In genomic region chr6:26475823-26476729, GRCh38 we compare ENCODE assay signal across 9 cellular contexts. TPM values are rescaled to one million over a fixed set of nuclear protein-coding genes. Genes with fewer than 3 reads are reported as not detected.
DNase-seq lines count a peak whose midpoint lies in the region; ATAC-seq, FAIRE-seq and TF ChIP-seq lines count a peak whose summit lies in the region.
"Had no signal": no experiment of that assay in that cellular context is flagged by ENCODE, and none has a peak within 500 bp of the region (broad histone marks: within the 10 kb centered on the region; RNA-seq: fewer than 3 reads in every experiment).

No MANE protein-coding gene starts in this region.

- BruUV-seq in HepG2 (replicated peaks; lab: Mats Ljungman, UMichigan), result no TSS peak

- no peak overlapping the region for H2AFZ ChIP-seq in HepG2 (ENCODE audit: low read length)

- no peaks in the 10 kb centered on the region for H4K20me1 ChIP-seq in HepG2 (ENCODE audit: insufficient read depth, low read length)

- H3K36me3 Mint-ChIP-seq in activated CD8-positive, alpha-beta T cell treated with anti-CD3 and anti-CD28 coated beads, Interleukin-2, amount 10 ng/mL, durations not matched to agents 7 days and 5 days (ENCODE audit: low read depth), result peaks cover 28% of the 10 kb centered on the region

- H3K9me3 Mint-ChIP-seq in activated CD8-positive, alpha-beta T cell treated with anti-CD3 and anti-CD28 coated beads, Interleukin-2, amount 10 ng/mL, durations not matched to agents 7 days and 5 days (ENCODE audit: insufficient read depth), result peaks cover 4% of the 10 kb centered on the region

- in situ Hi-C loops in HepG2 (cut with HindIII; ENCODE audit: extremely low pct_ligation_motif_present, low pct_unique_long_range_greater_than_20kb), result no loop called here

- H3K27me3 ChIP-seq in HepG2 (ENCODE audit: control insufficient read depth in 1 of 2, insufficient read depth in 2 of 2, low read length in 2 of 2) (no peaks in the 10 kb centered on the region), right lobe of liver (no peaks in the 10 kb centered on the region), vagina (no peaks in the 10 kb centered on the region)

- H3K79me2 ChIP-seq in HepG2 (ENCODE audit: insufficient read depth, low read length), result no peaks in the 10 kb centered on the region

- H3K9me3 ChIP-seq in HepG2 (ENCODE audit: low read length) (no peaks in the 10 kb centered on the region), right lobe of liver (no peaks in the 10 kb centered on the region), vagina (no peaks in the 10 kb centered on the region)

- POLR2A ChIA-PET in HepG2 (lab: Yijun Ruan, JAX), result interaction anchor here (2.0 to 3.1 kb wide), 5 partner anchors 7 to 61 kb away, joined by 5 to 22 read pairs (median 12); partner anchors contain the start of gene HMGN4
- POLR2A ChIA-PET in activated CD8-positive, alpha-beta T cell treated with anti-CD3 and anti-CD28 coated beads, Interleukin-2, amount 10 ng/mL, durations not matched to agents 7 days and 5 days (lab: Charles Lee), result interaction anchor here (1.4 to 3.2 kb wide), 2 partner anchors 47 to 61 kb away, joined by 5 to 23 read pairs; partner anchors contain the start of gene HMGN4

- intact Hi-C loops in HepG2 (cut with micrococcal nuclease; ENCODE audit: unreplicated experiment) (loop anchor here (1.0 kb wide), 3 partner anchors 19 to 61 kb away; partner anchors contain the start of gene BTN2A1), right lobe of liver (cut with DNase I) (no loop called here), vagina (cut with DNase I) (no loop called here)

- TF ChIP-seq CTCF in HepG2 (CRISPR knock-in tag; IDR thresholded peaks at IDR 0.05) (no peak), right lobe of liver (IDR thresholded peaks at IDR 0.05) (no peak), vagina (IDR thresholded peaks at IDR 0.05) (no peak)

- H3K4me3 Mint-ChIP-seq in activated CD8-positive, alpha-beta T cell treated with anti-CD3 and anti-CD28 coated beads, Interleukin-2, amount 10 ng/mL, durations not matched to agents 7 days and 5 days, result no peak overlapping the region

- no peak for ATAC-seq in HepG2
- no peak for ATAC-seq in right lobe of liver
- no peak for ATAC-seq in activated CD8-positive, alpha-beta T cell treated with anti-CD3 and anti-CD28 coated beads, Interleukin-2, amount 10 ng/mL, durations not matched to agents 7 days and 5 days

- peak overlapping the region; percentile 100 for H3K27ac Mint-ChIP-seq in activated CD8-positive, alpha-beta T cell treated with anti-CD3 and anti-CD28 coated beads, Interleukin-2, amount 10 ng/mL, durations not matched to agents 7 days and 5 days

- WGBS in HepG2 (ENCODE audit: low lambda C conversion rate), result 92% methylated on average over 7 of the region's 7 CpGs
- WGBS in right lobe of liver (ENCODE audit: insufficient coverage, low coverage, low lambda C conversion rate, missing lambda C conversion rate), result 82% methylated on average over 5 of the region's 7 CpGs

- H3K4me3 ChIP-seq in HepG2 (replicated peaks in 1 of 3; ENCODE audit: insufficient read depth in 1 of 3, low read depth in 2 of 3, low read length in 3 of 3) (no peak overlapping the region; a peak in 1 of 6 replicates), right lobe of liver (no peak overlapping the region), vagina (no peak overlapping the region)

- no peak for TF ChIP-seq POLR2A in HepG2 (IDR thresholded peaks at IDR 0.05; ENCODE audit: insufficient read depth in 1 of 2, low read depth in 2 of 2, low read length in 2 of 2)
- no peak for TF ChIP-seq POLR2A in right lobe of liver (IDR thresholded peaks at IDR 0.05)
- no peak for TF ChIP-seq POLR2A in vagina (IDR thresholded peaks at IDR 0.05)

- CTCF ChIA-PET in HepG2 (lab: Yijun Ruan, JAX; ENCODE audit: low intra/inter-chr PET ratio, low total read pairs), result no interaction called here
- CTCF ChIA-PET in activated CD8-positive, alpha-beta T cell treated with anti-CD3 and anti-CD28 coated beads, Interleukin-2, amount 10 ng/mL, durations not matched to agents 7 days and 5 days (lab: Charles Lee), result interaction anchor here (0.9 kb wide), 1 partner anchor 89 kb away, joined by 3 read pairs; no protein-coding TSS in a partner anchor

- TF ChIP-seq RAD21 in HepG2 (CRISPR knock-in tag; IDR thresholded peaks at IDR 0.05), result no peak

- TF ChIP-seq EP300 in HepG2 (IDR thresholded peaks at IDR 0.05; ENCODE audit: low read depth in 2 of 2, low read length in 2 of 2), result no peak
- TF ChIP-seq EP300 in HepG2 (CRISPR knock-in tag; IDR thresholded peaks at IDR 0.05; ENCODE audit: borderline replicate concordance), result no peak

- no peak for FAIRE-seq in HepG2 (lab: Jason Lieb, UNC)

- H3K4me1 ChIP-seq in HepG2 (ENCODE audit: insufficient read depth, low read length), result peaks cover 61% of the 10 kb centered on the region
- H3K4me1 ChIP-seq in right lobe of liver, result peaks cover 0 to 10% (median 0%) of the 10 kb centered on the region in 4 donors
- peaks cover 16% of the 10 kb centered on the region for H3K4me1 ChIP-seq in vagina

- DNase-seq in HepG2 (ENCODE audit: low spot score) (peak; percentile 31), right lobe of liver (no peak), iris pigment epithelial cell (ENCODE audit: low read depth) (peak; percentile 33), vagina (ENCODE audit: extremely low spot score in 2 of 2) (no peak), COR-L47 (lab: John Stamatoyannopoulos, UW) (no peak)
- DNase-seq in activated CD8-positive, alpha-beta T cell treated with anti-CD3 and anti-CD28 coated beads, Interleukin-2, amount 10 ng/mL, durations not matched to agents 7 days and 5 days, result no peak
- no peak for DNase-seq in stimulated activated naive CD4-positive, alpha-beta T cell (lab: John Stamatoyannopoulos, UW)
- DNase-seq in activated effector memory CD4-positive, alpha-beta T cell treated with anti-CD3 and anti-CD28 coated beads, Interleukin-2, amount 50 U/mL, for 16 hours, result no peak

- peaks cover 36% of the 10 kb centered on the region for H3K4me1 Mint-ChIP-seq in activated CD8-positive, alpha-beta T cell treated with anti-CD3 and anti-CD28 coated beads, Interleukin-2, amount 10 ng/mL, durations not matched to agents 7 days and 5 days (ENCODE audit: low read depth)

- no peaks in the 10 kb centered on the region for H3K36me3 ChIP-seq in HepG2 (replicated peaks in 1 of 2; ENCODE audit: control insufficient read depth in 1 of 2, insufficient read depth in 2 of 2, low read length in 2 of 2)
- H3K36me3 ChIP-seq in right lobe of liver, result no peaks in the 10 kb centered on the region
- no peaks in the 10 kb centered on the region for H3K36me3 ChIP-seq in vagina

- no peaks in the 10 kb centered on the region for H3K27me3 Mint-ChIP-seq in activated CD8-positive, alpha-beta T cell treated with anti-CD3 and anti-CD28 coated beads, Interleukin-2, amount 10 ng/mL, durations not matched to agents 7 days and 5 days (ENCODE audit: low read depth)

- H3K27ac ChIP-seq in HepG2 (ENCODE audit: extremely low read length, insufficient read depth, low read length) (peak overlapping the region; percentile 83), right lobe of liver (no peak overlapping the region), vagina (peak overlapping the region; percentile 90)

- peak overlapping the region; percentile 98; the same call in 1 of the 2 replicates for H3K4me2 ChIP-seq in HepG2 (ENCODE audit: low read depth, low read length)

- no peak overlapping the region for H3K9ac ChIP-seq in HepG2 (ENCODE audit: insufficient read depth, low read depth, low read length)

RNA-seq across cellular contexts. Expression of gene BTN2A1, which starts 18.3 kb away (rescaled TPM):
- 9.1 and 16.4 TPM in 2 replicates for total RNA-seq in HepG2 (2016; rRNA removed; fragmentation: Illumina TruSeq; extraction: Trizol)
- total RNA-seq in HepG2 (2016; cell fraction: cytosol; rRNA removed; fragmentation: Illumina TruSeq; extraction: Trizol; ENCODE audit: low read depth), result 2.8 and 3.8 TPM in 2 replicates
- total RNA-seq in HepG2 (2016; cell fraction: insoluble cytoplasmic fraction; rRNA removed; fragmentation: Illumina TruSeq; extraction: Trizol), result 9.2 and 15.3 TPM in 2 replicates
- 5.5 and 6.0 TPM in 2 replicates for total RNA-seq in HepG2 (2016; cell fraction: membrane; rRNA removed; fragmentation: Illumina TruSeq; extraction: Trizol)
- total RNA-seq in HepG2 (2016; cell fraction: nucleus; rRNA removed; fragmentation: Illumina TruSeq; extraction: Trizol), result 18.6 and 21.3 TPM in 2 replicates
- polyA plus RNA-seq in HepG2 (2011; rRNA removed), result 30.4 and 35.0 TPM in 2 replicates
- polyA plus RNA-seq in HepG2 (2011; cell fraction: cytosol; rRNA removed), result 23.7 and 28.2 TPM in 2 replicates
- 33.3 and 38.3 TPM in 2 replicates for polyA plus RNA-seq in HepG2 (2011; cell fraction: nucleus; rRNA removed)
- polyA plus RNA-seq in HepG2 (2012), result 18.7 and 23.0 TPM in 2 replicates
- 2.6 and 3.2 TPM in 2 replicates for polyA plus RNA-seq in HepG2 (2016; cell fraction: cytosol; fragmentation: Illumina TruSeq; extraction: Trizol; ENCODE audit: low read depth)
- 11.1 TPM in 2 replicates for polyA plus RNA-seq in HepG2 (2016; cell fraction: insoluble cytoplasmic fraction; fragmentation: Illumina TruSeq; extraction: Trizol; ENCODE audit: low read depth)
- 3.3 and 3.5 TPM in 2 replicates for polyA plus RNA-seq in HepG2 (2016; cell fraction: membrane; fragmentation: Illumina TruSeq; extraction: Trizol; ENCODE audit: low read depth)
- 49.0 and 49.2 TPM in 2 replicates for polyA plus RNA-seq in HepG2 (2016; cell fraction: nucleus; fragmentation: Illumina TruSeq; extraction: Trizol; ENCODE audit: insufficient read depth, low read depth)
- polyA minus RNA-seq in HepG2 (2011; rRNA and poly(A)+ RNA removed; ENCODE audit: low replicate concordance), result 23.9 and 31.6 TPM in 2 replicates
- 10.4 and 12.6 TPM in 2 replicates for polyA minus RNA-seq in HepG2 (2011; cell fraction: cytosol; rRNA and poly(A)+ RNA removed)
- polyA minus RNA-seq in HepG2 (2011; cell fraction: nucleus; rRNA and poly(A)+ RNA removed), result 25.0 and 37.0 TPM in 2 replicates
- total RNA-seq in right lobe of liver, result 1 to 10 TPM; 3.6 to 8.3 (median 5.2) TPM
- 10 to 100 TPM; 22.4 to 23.6 TPM for total RNA-seq in activated CD8-positive, alpha-beta T cell treated with anti-CD3 and anti-CD28 coated beads, Interleukin-2, amount 10 ng/mL, durations not matched to agents 7 days and 5 days
- total RNA-seq in vagina, result 18.4 TPM

RNA-seq across cellular contexts. Expression of gene BTN1A1, which starts 24.0 kb away (rescaled TPM):
- not detected in 2 replicates for total RNA-seq in HepG2 (2016; rRNA removed; fragmentation: Illumina TruSeq; extraction: Trizol)
- not detected in 2 replicates for total RNA-seq in HepG2 (2016; cell fraction: cytosol; rRNA removed; fragmentation: Illumina TruSeq; extraction: Trizol; ENCODE audit: low read depth)
- not detected in 2 replicates for total RNA-seq in HepG2 (2016; cell fraction: insoluble cytoplasmic fraction; rRNA removed; fragmentation: Illumina TruSeq; extraction: Trizol)
- total RNA-seq in HepG2 (2016; cell fraction: membrane; rRNA removed; fragmentation: Illumina TruSeq; extraction: Trizol), result not detected in 2 replicates
- not detected in 2 replicates for total RNA-seq in HepG2 (2016; cell fraction: nucleus; rRNA removed; fragmentation: Illumina TruSeq; extraction: Trizol)
- 0.04 and 0.12 TPM in 2 replicates for polyA plus RNA-seq in HepG2 (2011; rRNA removed)
- 0.04 and 0.08 TPM in 2 replicates for polyA plus RNA-seq in HepG2 (2011; cell fraction: cytosol; rRNA removed)
- polyA plus RNA-seq in HepG2 (2011; cell fraction: nucleus; rRNA removed), result not detected in 2 replicates
- 0.05 and 0.07 TPM in 2 replicates for polyA plus RNA-seq in HepG2 (2012)
- not detected in 2 replicates for polyA plus RNA-seq in HepG2 (2016; cell fraction: cytosol; fragmentation: Illumina TruSeq; extraction: Trizol; ENCODE audit: low read depth)
- not detected in 2 replicates for polyA plus RNA-seq in HepG2 (2016; cell fraction: insoluble cytoplasmic fraction; fragmentation: Illumina TruSeq; extraction: Trizol; ENCODE audit: low read depth)
- polyA plus RNA-seq in HepG2 (2016; cell fraction: membrane; fragmentation: Illumina TruSeq; extraction: Trizol; ENCODE audit: low read depth), result not detected in 2 replicates
- polyA plus RNA-seq in HepG2 (2016; cell fraction: nucleus; fragmentation: Illumina TruSeq; extraction: Trizol; ENCODE audit: insufficient read depth, low read depth), result not detected in 2 replicates
- not detected in 2 replicates for polyA minus RNA-seq in HepG2 (2011; rRNA and poly(A)+ RNA removed; ENCODE audit: low replicate concordance)
- polyA minus RNA-seq in HepG2 (2011; cell fraction: cytosol; rRNA and poly(A)+ RNA removed), result not detected in 2 replicates
- not detected in 2 replicates for polyA minus RNA-seq in HepG2 (2011; cell fraction: nucleus; rRNA and poly(A)+ RNA removed)
- total RNA-seq in right lobe of liver, result not detected
- total RNA-seq in activated CD8-positive, alpha-beta T cell treated with anti-CD3 and anti-CD28 coated beads, Interleukin-2, amount 10 ng/mL, durations not matched to agents 7 days and 5 days, result not detected
- total RNA-seq in vagina, result not detected
- total RNA-seq: pulmonary artery endothelial cell had no signal

RNA-seq across cellular contexts. Expression of gene BTN3A3, which starts 35.8 kb away (rescaled TPM):
- 2.9 and 4.3 TPM in 2 replicates for total RNA-seq in HepG2 (2016; rRNA removed; fragmentation: Illumina TruSeq; extraction: Trizol)
- 1.1 and 1.8 TPM in 2 replicates for total RNA-seq in HepG2 (2016; cell fraction: cytosol; rRNA removed; fragmentation: Illumina TruSeq; extraction: Trizol; ENCODE audit: low read depth)
- 4.0 and 5.3 TPM in 2 replicates for total RNA-seq in HepG2 (2016; cell fraction: insoluble cytoplasmic fraction; rRNA removed; fragmentation: Illumina TruSeq; extraction: Trizol)
- total RNA-seq in HepG2 (2016; cell fraction: membrane; rRNA removed; fragmentation: Illumina TruSeq; extraction: Trizol), result 1.1 and 2.7 TPM in 2 replicates
- total RNA-seq in HepG2 (2016; cell fraction: nucleus; rRNA removed; fragmentation: Illumina TruSeq; extraction: Trizol), result 10.3 and 12.7 TPM in 2 replicates
- polyA plus RNA-seq in HepG2 (2011; rRNA removed), result 5.0 and 6.3 TPM in 2 replicates
- polyA plus RNA-seq in HepG2 (2011; cell fraction: cytosol; rRNA removed), result 2.3 and 3.7 TPM in 2 replicates
- polyA plus RNA-seq in HepG2 (2011; cell fraction: nucleus; rRNA removed), result 12.9 and 22.9 TPM in 2 replicates
- polyA plus RNA-seq in HepG2 (2012), result 3.7 and 5.2 TPM in 2 replicates
- polyA plus RNA-seq in HepG2 (2016; cell fraction: cytosol; fragmentation: Illumina TruSeq; extraction: Trizol; ENCODE audit: low read depth), result 0.26 and 0.36 TPM in 2 replicates
- polyA plus RNA-seq in HepG2 (2016; cell fraction: insoluble cytoplasmic fraction; fragmentation: Illumina TruSeq; extraction: Trizol; ENCODE audit: low read depth), result 1.9 and 2.2 TPM in 2 replicates
- 0.65 and 0.73 TPM in 2 replicates for polyA plus RNA-seq in HepG2 (2016; cell fraction: membrane; fragmentation: Illumina TruSeq; extraction: Trizol; ENCODE audit: low read depth)
- polyA plus RNA-seq in HepG2 (2016; cell fraction: nucleus; fragmentation: Illumina TruSeq; extraction: Trizol; ENCODE audit: insufficient read depth, low read depth), result 13.4 and 14.1 TPM in 2 replicates
- polyA minus RNA-seq in HepG2 (2011; rRNA and poly(A)+ RNA removed; ENCODE audit: low replicate concordance), result 8.0 and 29.3 TPM in 2 replicates
- 1.1 and 1.4 TPM in 2 replicates for polyA minus RNA-seq in HepG2 (2011; cell fraction: cytosol; rRNA and poly(A)+ RNA removed)
- polyA minus RNA-seq in HepG2 (2011; cell fraction: nucleus; rRNA and poly(A)+ RNA removed), result 10.0 and 27.5 TPM in 2 replicates
- total RNA-seq in right lobe of liver, result 10 to 100 TPM in 3 of 6 experiments, 1 to 10 TPM in 3; 5.2 to 13.8 (median 9.1) TPM
- 10 to 100 TPM; 43.8 to 47.0 TPM for total RNA-seq in activated CD8-positive, alpha-beta T cell treated with anti-CD3 and anti-CD28 coated beads, Interleukin-2, amount 10 ng/mL, durations not matched to agents 7 days and 5 days
- 13.0 TPM for total RNA-seq in vagina

Comparison
In these comparisons a context has a peak if more than half of its experiments do, and no peak if none do; other contexts are left out.
1. DNase-seq: peak in HepG2 (single experiment) and iris pigment epithelial cell (single experiment); none in right lobe of liver (0 of 3), activated CD8-positive, alpha-beta T cell treated with anti-CD3 and anti-CD28 coated beads, Interleukin-2, amount 10 ng/mL, durations not matched to agents 7 days and 5 days (single experiment), vagina (0 of 2), stimulated activated naive CD4-positive, alpha-beta T cell (0 of 6), activated effector memory CD4-positive, alpha-beta T cell treated with anti-CD3 and anti-CD28 coated beads, Interleukin-2, amount 50 U/mL, for 16 hours (single experiment) and COR-L47 (single experiment).
2. H3K27ac ChIP-seq: peak in HepG2 (single experiment) and vagina (single experiment); none in right lobe of liver (0 of 3).